In genomic region chr4:730946-731904, GRCh38 we compare ENCODE assay signal across 1 cellular context. TPM values are rescaled to one million over a fixed set of nuclear protein-coding genes. Genes with fewer than 3 reads are reported as not detected.
"Had no signal": no experiment of that assay in that cellular context is flagged by ENCODE, and none has a peak within 500 bp of the region (broad histone marks: within the 10 kb centered on the region; RNA-seq: fewer than 3 reads in every experiment).

No MANE protein-coding gene starts in this region.

RNA-seq across cellular contexts. Expression of gene ATP5ME, which starts 57.1 kb away (rescaled TPM):
- total RNA-seq: ascending aorta had no signal
